In genomic region chr14:35289623-35290022, GRCh38 we compare ENCODE assay signal across 14 cellular contexts.
"Had no signal": no experiment of that assay in that cellular context is flagged by ENCODE, and none has a peak within 500 bp of the region (broad histone marks: within the 10 kb centered on the region; RNA-seq: fewer than 3 reads in every experiment).

No MANE protein-coding gene starts in this region.

- H3K4me3 ChIP-seq: gastrocnemius medialis, left ventricle myocardium inferior, pancreas, suprapubic skin had no signal

- H3K27ac Mint-ChIP-seq: activated naive CD4-positive, alpha-beta T cell treated with anti-CD3 and anti-CD28 coated beads for 36 hours; stimulated activated memory B cell treated with anti-CD40 and anti-IgM and Interleukin-4, amounts not matched to agents 10 μg/mL and 1 μg/mL and 100 μg/mL, for 72 hours; T-helper 17 cell had no signal

- H3K36me3 Mint-ChIP-seq: WTC11 had no signal

- H3K9me3 Mint-ChIP-seq: activated naive CD4-positive, alpha-beta T cell treated with anti-CD3 and anti-CD28 coated beads for 36 hours; effector memory CD8-positive, alpha-beta T cell; stimulated activated memory B cell treated with anti-CD40 and anti-IgM and Interleukin-4, amounts not matched to agents 10 μg/mL and 1 μg/mL and 100 μg/mL, for 72 hours; WTC11 had no signal

- H3K27ac ChIP-seq: epithelial cell of prostate, gastrocnemius medialis, left ventricle myocardium inferior, pancreas, suprapubic skin had no signal

- DNase-seq: activated CD4-positive, alpha-beta T cell treated with anti-CD3 and anti-CD28 coated beads, Interleukin-2, amount 50 U/mL, for 1 hour; activated naive CD4-positive, alpha-beta T cell treated with anti-CD3 and anti-CD28 coated beads for 36 hours; amniotic stem cell; effector memory CD8-positive, alpha-beta T cell; gastrocnemius medialis; left ventricle myocardium inferior; mesenchymal stem cell; pancreas; T-helper 17 cell had no signal

- H3K36me3 ChIP-seq: gastrocnemius medialis, left ventricle myocardium inferior, pancreas, suprapubic skin had no signal

- H3K27me3 ChIP-seq: gastrocnemius medialis, pancreas, suprapubic skin had no signal

- H3K27me3 Mint-ChIP-seq: effector memory CD8-positive, alpha-beta T cell; stimulated activated memory B cell treated with anti-CD40 and anti-IgM and Interleukin-4, amounts not matched to agents 10 μg/mL and 1 μg/mL and 100 μg/mL, for 72 hours; T-helper 17 cell had no signal

- H3K9me3 ChIP-seq: gastrocnemius medialis, left ventricle myocardium inferior, pancreas, suprapubic skin had no signal

- ATAC-seq: effector memory CD8-positive, alpha-beta T cell; gastrocnemius medialis; pancreas; SK-N-SH treated with all-trans-retinoic acid at 6 μM for 48 hours; stimulated activated memory B cell treated with anti-CD40 and anti-IgM and Interleukin-4, amounts not matched to agents 10 μg/mL and 1 μg/mL and 100 μg/mL, for 72 hours; T-helper 17 cell; WTC11 had no signal

- H3K4me3 Mint-ChIP-seq: activated naive CD4-positive, alpha-beta T cell treated with anti-CD3 and anti-CD28 coated beads for 36 hours; stimulated activated memory B cell treated with anti-CD40 and anti-IgM and Interleukin-4, amounts not matched to agents 10 μg/mL and 1 μg/mL and 100 μg/mL, for 72 hours; WTC11 had no signal
